In genomic region chr18:47680488-47680887, GRCh38 we compare ENCODE assay signal across 1 cellular context.
TF ChIP-seq lines count a peak whose summit lies in the region.

No MANE protein-coding gene starts in this region.

TF ChIP-seq in GM23338, 12 proteins besides CTCF, POLR2A, EP300 and RAD21 (continued from another document):
- TF ChIP-seq, protein P1, sequence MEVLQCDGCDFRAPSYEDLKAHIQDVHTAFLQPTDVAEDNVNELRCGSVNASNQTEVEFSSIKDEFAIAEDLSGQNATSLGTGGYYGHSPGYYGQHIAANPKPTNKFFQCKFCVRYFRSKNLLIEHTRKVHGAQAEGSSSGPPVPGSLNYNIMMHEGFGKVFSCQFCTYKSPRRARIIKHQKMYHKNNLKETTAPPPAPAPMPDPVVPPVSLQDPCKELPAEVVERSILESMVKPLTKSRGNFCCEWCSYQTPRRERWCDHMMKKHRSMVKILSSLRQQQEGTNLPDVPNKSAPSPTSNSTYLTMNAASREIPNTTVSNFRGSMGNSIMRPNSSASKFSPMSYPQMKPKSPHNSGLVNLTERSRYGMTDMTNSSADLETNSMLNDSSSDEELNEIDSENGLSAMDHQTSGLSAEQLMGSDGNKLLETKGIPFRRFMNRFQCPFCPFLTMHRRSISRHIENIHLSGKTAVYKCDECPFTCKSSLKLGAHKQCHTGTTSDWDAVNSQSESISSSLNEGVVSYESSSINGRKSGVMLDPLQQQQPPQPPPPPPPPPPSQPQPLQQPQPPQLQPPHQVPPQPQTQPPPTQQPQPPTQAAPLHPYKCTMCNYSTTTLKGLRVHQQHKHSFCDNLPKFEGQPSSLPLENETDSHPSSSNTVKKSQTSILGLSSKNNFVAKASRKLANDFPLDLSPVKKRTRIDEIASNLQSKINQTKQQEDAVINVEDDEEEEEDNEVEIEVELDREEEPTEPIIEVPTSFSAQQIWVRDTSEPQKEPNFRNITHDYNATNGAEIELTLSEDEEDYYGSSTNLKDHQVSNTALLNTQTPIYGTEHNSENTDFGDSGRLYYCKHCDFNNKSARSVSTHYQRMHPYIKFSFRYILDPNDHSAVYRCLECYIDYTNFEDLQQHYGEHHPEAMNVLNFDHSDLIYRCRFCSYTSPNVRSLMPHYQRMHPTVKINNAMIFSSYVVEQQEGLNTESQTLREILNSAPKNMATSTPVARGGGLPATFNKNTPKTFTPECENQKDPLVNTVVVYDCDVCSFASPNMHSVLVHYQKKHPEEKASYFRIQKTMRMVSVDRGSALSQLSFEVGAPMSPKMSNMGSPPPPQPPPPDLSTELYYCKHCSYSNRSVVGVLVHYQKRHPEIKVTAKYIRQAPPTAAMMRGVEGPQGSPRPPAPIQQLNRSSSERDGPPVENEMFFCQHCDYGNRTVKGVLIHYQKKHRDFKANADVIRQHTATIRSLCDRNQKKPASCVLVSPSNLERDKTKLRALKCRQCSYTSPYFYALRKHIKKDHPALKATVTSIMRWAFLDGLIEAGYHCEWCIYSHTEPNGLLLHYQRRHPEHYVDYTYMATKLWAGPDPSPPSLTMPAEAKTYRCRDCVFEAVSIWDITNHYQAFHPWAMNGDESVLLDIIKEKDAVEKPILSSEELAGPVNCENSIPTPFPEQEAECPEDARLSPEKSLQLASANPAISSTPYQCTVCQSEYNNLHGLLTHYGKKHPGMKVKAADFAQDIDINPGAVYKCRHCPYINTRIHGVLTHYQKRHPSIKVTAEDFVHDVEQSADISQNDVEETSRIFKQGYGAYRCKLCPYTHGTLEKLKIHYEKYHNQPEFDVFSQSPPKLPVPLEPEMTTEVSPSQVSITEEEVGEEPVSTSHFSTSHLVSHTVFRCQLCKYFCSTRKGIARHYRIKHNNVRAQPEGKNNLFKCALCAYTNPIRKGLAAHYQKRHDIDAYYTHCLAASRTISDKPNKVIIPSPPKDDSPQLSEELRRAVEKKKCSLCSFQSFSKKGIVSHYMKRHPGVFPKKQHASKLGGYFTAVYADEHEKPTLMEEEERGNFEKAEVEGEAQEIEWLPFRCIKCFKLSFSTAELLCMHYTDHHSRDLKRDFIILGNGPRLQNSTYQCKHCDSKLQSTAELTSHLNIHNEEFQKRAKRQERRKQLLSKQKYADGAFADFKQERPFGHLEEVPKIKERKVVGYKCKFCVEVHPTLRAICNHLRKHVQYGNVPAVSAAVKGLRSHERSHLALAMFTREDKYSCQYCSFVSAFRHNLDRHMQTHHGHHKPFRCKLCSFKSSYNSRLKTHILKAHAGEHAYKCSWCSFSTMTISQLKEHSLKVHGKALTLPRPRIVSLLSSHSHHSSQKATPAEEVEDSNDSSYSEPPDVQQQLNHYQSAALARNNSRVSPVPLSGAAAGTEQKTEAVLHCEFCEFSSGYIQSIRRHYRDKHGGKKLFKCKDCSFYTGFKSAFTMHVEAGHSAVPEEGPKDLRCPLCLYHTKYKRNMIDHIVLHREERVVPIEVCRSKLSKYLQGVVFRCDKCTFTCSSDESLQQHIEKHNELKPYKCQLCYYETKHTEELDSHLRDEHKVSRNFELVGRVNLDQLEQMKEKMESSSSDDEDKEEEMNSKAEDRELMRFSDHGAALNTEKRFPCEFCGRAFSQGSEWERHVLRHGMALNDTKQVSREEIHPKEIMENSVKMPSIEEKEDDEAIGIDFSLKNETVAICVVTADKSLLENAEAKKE (CRISPR knock-in tag; IDR thresholded peaks at IDR 0.05) = no peak
- TF ChIP-seq, protein P2, sequence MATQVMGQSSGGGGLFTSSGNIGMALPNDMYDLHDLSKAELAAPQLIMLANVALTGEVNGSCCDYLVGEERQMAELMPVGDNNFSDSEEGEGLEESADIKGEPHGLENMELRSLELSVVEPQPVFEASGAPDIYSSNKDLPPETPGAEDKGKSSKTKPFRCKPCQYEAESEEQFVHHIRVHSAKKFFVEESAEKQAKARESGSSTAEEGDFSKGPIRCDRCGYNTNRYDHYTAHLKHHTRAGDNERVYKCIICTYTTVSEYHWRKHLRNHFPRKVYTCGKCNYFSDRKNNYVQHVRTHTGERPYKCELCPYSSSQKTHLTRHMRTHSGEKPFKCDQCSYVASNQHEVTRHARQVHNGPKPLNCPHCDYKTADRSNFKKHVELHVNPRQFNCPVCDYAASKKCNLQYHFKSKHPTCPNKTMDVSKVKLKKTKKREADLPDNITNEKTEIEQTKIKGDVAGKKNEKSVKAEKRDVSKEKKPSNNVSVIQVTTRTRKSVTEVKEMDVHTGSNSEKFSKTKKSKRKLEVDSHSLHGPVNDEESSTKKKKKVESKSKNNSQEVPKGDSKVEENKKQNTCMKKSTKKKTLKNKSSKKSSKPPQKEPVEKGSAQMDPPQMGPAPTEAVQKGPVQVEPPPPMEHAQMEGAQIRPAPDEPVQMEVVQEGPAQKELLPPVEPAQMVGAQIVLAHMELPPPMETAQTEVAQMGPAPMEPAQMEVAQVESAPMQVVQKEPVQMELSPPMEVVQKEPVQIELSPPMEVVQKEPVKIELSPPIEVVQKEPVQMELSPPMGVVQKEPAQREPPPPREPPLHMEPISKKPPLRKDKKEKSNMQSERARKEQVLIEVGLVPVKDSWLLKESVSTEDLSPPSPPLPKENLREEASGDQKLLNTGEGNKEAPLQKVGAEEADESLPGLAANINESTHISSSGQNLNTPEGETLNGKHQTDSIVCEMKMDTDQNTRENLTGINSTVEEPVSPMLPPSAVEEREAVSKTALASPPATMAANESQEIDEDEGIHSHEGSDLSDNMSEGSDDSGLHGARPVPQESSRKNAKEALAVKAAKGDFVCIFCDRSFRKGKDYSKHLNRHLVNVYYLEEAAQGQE (IDR thresholded peaks at IDR 0.05; ENCODE audit: unreplicated experiment) = no peak
- TF ChIP-seq CREB1 (CRISPR knock-in tag; IDR thresholded peaks at IDR 0.05; ENCODE audit: low read depth) (no peak), NANOG (IDR thresholded peaks at IDR 0.05; ENCODE audit: borderline replicate concordance) (no peak), POLR2AphosphoS5 (IDR thresholded peaks at IDR 0.05; ENCODE audit: low read depth) (no peak), ZNF331 (CRISPR knock-in tag; IDR thresholded peaks at IDR 0.05; ENCODE audit: low read depth) (no peak)
